Comparison of ENCODE assay signal across 8 cellular contexts in genomic region chr3:49357466-49358216, GRCh38. TPM values are rescaled to one million over a fixed set of nuclear protein-coding genes. Genes with fewer than 3 reads are reported as not detected.
DNase-seq lines count a peak whose midpoint lies in the region; ATAC-seq lines count a peak whose summit lies in the region.

No MANE protein-coding gene starts in this region.

- no peak overlapping the region for H2AFZ ChIP-seq in mesenchymal stem cell (ENCODE audit: low read depth, low read length)

- POLR2A ChIA-PET in activated CD4-positive, alpha-beta memory T cell treated with anti-CD3 and anti-CD28 coated beads, Interleukin-2, amount 10 ng/mL, durations not matched to agents 7 days and 5 days (lab: Charles Lee), result interaction anchor here (0.8 to 4.5 kb wide), 9 partner anchors 11 to 264 kb away, joined by 3 to 55 read pairs (median 4); partner anchors contain the start of genes NICN1, QRICH1, RHOA and TCTA

- CTCF ChIA-PET in activated CD4-positive, alpha-beta memory T cell treated with anti-CD3 and anti-CD28 coated beads, Interleukin-2, amount 10 ng/mL, durations not matched to agents 7 days and 5 days (lab: Charles Lee), result interaction anchor here (0.9 to 2.6 kb wide), 4 partner anchors 15 to 92 kb away, joined by 3 to 11 read pairs (median 8); partner anchors contain the start of gene USP4

- H3K4me1 ChIP-seq in mesenchymal stem cell (ENCODE audit: control insufficient read depth, insufficient read depth, low read depth, low read length), result peaks cover 28% of the 10 kb centered on the region

- H3K4me3 Mint-ChIP-seq in activated CD4-positive, alpha-beta memory T cell treated with anti-CD3 and anti-CD28 coated beads, Interleukin-2, amount 10 ng/mL, durations not matched to agents 7 days and 5 days, result peak overlapping the region; percentile 90
- H3K4me3 Mint-ChIP-seq in stimulated activated effector memory CD8-positive, alpha-beta T cell treated with anti-CD3 and anti-CD28 coated beads, Interleukin-12 subunit alpha, Interleukin-12 subunit beta, amount 100 ng/mL, for 72 hours, result peak overlapping the region; percentile 93

- peak; percentile 79 for DNase-seq in AG08396 (ENCODE audit: low spot score)
- no peak for DNase-seq in Jurkat, Clone E6-1 (ENCODE audit: low read depth, low spot score)
- DNase-seq in activated CD4-positive, alpha-beta memory T cell treated with anti-CD3 and anti-CD28 coated beads, Interleukin-2, amount 10 ng/mL, durations not matched to agents 7 days and 5 days, result peak; percentile 49
- peak; percentile 32 for DNase-seq in effector CD4-positive, alpha-beta T cell
- peak; percentile 98 for DNase-seq in mesenchymal stem cell
- peak in 1 of 2 donors; percentile 73 for DNase-seq in stimulated activated effector memory CD8-positive, alpha-beta T cell treated with anti-CD3 and anti-CD28 coated beads, Interleukin-12 subunit alpha, Interleukin-12 subunit beta, amount 100 ng/mL, for 72 hours (ENCODE audit: low spot score in 2 of 2)
- DNase-seq in KG1 (lab: John Stamatoyannopoulos, UW), result no peak

- peak overlapping the region; percentile 86 for H3K27ac Mint-ChIP-seq in activated CD4-positive, alpha-beta memory T cell treated with anti-CD3 and anti-CD28 coated beads, Interleukin-2, amount 10 ng/mL, durations not matched to agents 7 days and 5 days
- H3K27ac Mint-ChIP-seq in stimulated activated effector memory CD8-positive, alpha-beta T cell treated with anti-CD3 and anti-CD28 coated beads, Interleukin-12 subunit alpha, Interleukin-12 subunit beta, amount 100 ng/mL, for 72 hours, result peak overlapping the region; percentile 95

- peak; percentile 36 for ATAC-seq in GM19397 (IDR thresholded peaks at IDR 0.05; ENCODE audit: unreplicated experiment)
- peak; percentile 64 for ATAC-seq in stimulated activated effector memory CD8-positive, alpha-beta T cell treated with anti-CD3 and anti-CD28 coated beads, Interleukin-12 subunit alpha, Interleukin-12 subunit beta, amount 100 ng/mL, for 72 hours

- H3K23ac ChIP-seq in mesenchymal stem cell (ENCODE audit: low read length in 2 of 2), result no peak overlapping the region

- no peaks in the 10 kb centered on the region for H3K9me3 ChIP-seq in mesenchymal stem cell (ENCODE audit: control insufficient read depth, low read length)

- H3K4me3 ChIP-seq in Jurkat, Clone E6-1 (ENCODE audit: low read length), result peak overlapping the region; percentile 85
- H3K4me3 ChIP-seq in mesenchymal stem cell (ENCODE audit: insufficient read depth in 1 of 2, low read depth in 1 of 2, low read length in 2 of 2), result peak overlapping the region; percentile 67 to 88

- H3K4me2 ChIP-seq in mesenchymal stem cell (ENCODE audit: low read length, poor library complexity, severe bottlenecking), result peak overlapping the region; percentile 29

- peaks cover 45 to 66% of the 10 kb centered on the region in 2 experiments for H3K36me3 ChIP-seq in mesenchymal stem cell (ENCODE audit: control insufficient read depth in 1 of 2, insufficient read depth in 2 of 2, low read depth in 1 of 2, low read length in 2 of 2)

- peak overlapping the region in 1 of 2 experiments; percentile 65 for H2BK12ac ChIP-seq in mesenchymal stem cell (ENCODE audit: low read length in 2 of 2)

- peaks cover 42% of the 10 kb centered on the region for H3K4me1 Mint-ChIP-seq in activated CD4-positive, alpha-beta memory T cell treated with anti-CD3 and anti-CD28 coated beads, Interleukin-2, amount 10 ng/mL, durations not matched to agents 7 days and 5 days
- H3K4me1 Mint-ChIP-seq in stimulated activated effector memory CD8-positive, alpha-beta T cell treated with anti-CD3 and anti-CD28 coated beads, Interleukin-12 subunit alpha, Interleukin-12 subunit beta, amount 100 ng/mL, for 72 hours, result peaks cover 30% of the 10 kb centered on the region

- H3K27ac ChIP-seq in mesenchymal stem cell (ENCODE audit: low read length, poor library complexity, severe bottlenecking), result peak overlapping the region; percentile 76

- H2BK15ac ChIP-seq in mesenchymal stem cell (ENCODE audit: low read depth, poor library complexity, severe bottlenecking), result peak overlapping the region; percentile 86

- H3K9ac ChIP-seq in mesenchymal stem cell (ENCODE audit: low read length), result peak overlapping the region; percentile 94

- H3K27me3 Mint-ChIP-seq in activated CD4-positive, alpha-beta memory T cell treated with anti-CD3 and anti-CD28 coated beads, Interleukin-2, amount 10 ng/mL, durations not matched to agents 7 days and 5 days, result no peaks in the 10 kb centered on the region

- H3K14ac ChIP-seq in mesenchymal stem cell (ENCODE audit: low read length in 2 of 2), result peak overlapping the region in 1 of 2 experiments; percentile 82

- H3K9me3 Mint-ChIP-seq in activated CD4-positive, alpha-beta memory T cell treated with anti-CD3 and anti-CD28 coated beads, Interleukin-2, amount 10 ng/mL, durations not matched to agents 7 days and 5 days, result no peaks in the 10 kb centered on the region
- H3K9me3 Mint-ChIP-seq in stimulated activated effector memory CD8-positive, alpha-beta T cell treated with anti-CD3 and anti-CD28 coated beads, Interleukin-12 subunit alpha, Interleukin-12 subunit beta, amount 100 ng/mL, for 72 hours, result no peaks in the 10 kb centered on the region

- 7% methylated on average over 61 of the region's 61 CpGs for WGBS in mesenchymal stem cell

- H3K79me1 ChIP-seq in mesenchymal stem cell (replicated peaks; ENCODE audit: low read length, poor library complexity, severe bottlenecking), result peaks cover 5% of the 10 kb centered on the region

- H3K18ac ChIP-seq in mesenchymal stem cell (ENCODE audit: low read depth in 1 of 2, low read length in 2 of 2), result peak overlapping the region; percentile 92 to 99

- H3K36me3 Mint-ChIP-seq in activated CD4-positive, alpha-beta memory T cell treated with anti-CD3 and anti-CD28 coated beads, Interleukin-2, amount 10 ng/mL, durations not matched to agents 7 days and 5 days (ENCODE audit: low read depth), result peaks cover 51% of the 10 kb centered on the region
- H3K36me3 Mint-ChIP-seq in stimulated activated effector memory CD8-positive, alpha-beta T cell treated with anti-CD3 and anti-CD28 coated beads, Interleukin-12 subunit alpha, Interleukin-12 subunit beta, amount 100 ng/mL, for 72 hours, result peaks cover 84% of the 10 kb centered on the region

- no peak overlapping the region for H2BK5ac ChIP-seq in mesenchymal stem cell (ENCODE audit: low read depth, low read length, poor library complexity, severe bottlenecking)

- H2BK120ac ChIP-seq in mesenchymal stem cell (ENCODE audit: low read depth, low read length), result peak overlapping the region; percentile 88

- H4K91ac ChIP-seq in mesenchymal stem cell (ENCODE audit: low read length), result peak overlapping the region; percentile 96

- peak overlapping the region; percentile 91 to 96 for H3K4ac ChIP-seq in mesenchymal stem cell (ENCODE audit: low read depth in 1 of 2, low read length in 2 of 2)

- peak overlapping the region; percentile 12 for H2AK5ac ChIP-seq in mesenchymal stem cell (ENCODE audit: low read length, severe bottlenecking)

- H4K8ac ChIP-seq in mesenchymal stem cell (ENCODE audit: low read length), result peak overlapping the region; percentile 81

- no peaks in the 10 kb centered on the region for H3K27me3 ChIP-seq in mesenchymal stem cell (ENCODE audit: control insufficient read depth in 1 of 2, insufficient read depth in 1 of 2, low read length in 2 of 2)

RNA-seq across cellular contexts. Expression of gene GPX1, which starts 0.5 kb away (rescaled TPM):
- polyA plus RNA-seq in Jurkat, Clone E6-1 (2012; ENCODE audit: insufficient read depth, insufficient read length), result 208 TPM
- 10 to 100 TPM; 71.5 to 76.8 TPM for total RNA-seq in activated CD4-positive, alpha-beta memory T cell treated with anti-CD3 and anti-CD28 coated beads, Interleukin-2, amount 10 ng/mL, durations not matched to agents 7 days and 5 days
- 356 TPM for polyA plus RNA-seq in mesenchymal stem cell (2013, experiment 1 of 2)
- 358 TPM for polyA plus RNA-seq in mesenchymal stem cell (2013, experiment 2 of 2)

RNA-seq across cellular contexts. Expression of gene USP4, which starts 17.8 kb away (rescaled TPM):
- polyA plus RNA-seq in Jurkat, Clone E6-1 (2012; ENCODE audit: insufficient read depth, insufficient read length), result 35.0 TPM
- total RNA-seq in activated CD4-positive, alpha-beta memory T cell treated with anti-CD3 and anti-CD28 coated beads, Interleukin-2, amount 10 ng/mL, durations not matched to agents 7 days and 5 days, result 10 to 100 TPM; 77.8 to 85.0 TPM
- polyA plus RNA-seq in mesenchymal stem cell (2013, experiment 1 of 2), result 27.9 TPM
- polyA plus RNA-seq in mesenchymal stem cell (2013, experiment 2 of 2), result 27.8 TPM

RNA-seq across cellular contexts. Expression of gene RHOA, which starts 54.1 kb away (rescaled TPM):
- 624 TPM for polyA plus RNA-seq in Jurkat, Clone E6-1 (2012; ENCODE audit: insufficient read depth, insufficient read length)
- total RNA-seq in activated CD4-positive, alpha-beta memory T cell treated with anti-CD3 and anti-CD28 coated beads, Interleukin-2, amount 10 ng/mL, durations not matched to agents 7 days and 5 days, result 100 to 1,000 TPM; 504 to 505 TPM
- 552 TPM for polyA plus RNA-seq in mesenchymal stem cell (2013, experiment 1 of 2)
- polyA plus RNA-seq in mesenchymal stem cell (2013, experiment 2 of 2), result 568 TPM

RNA-seq across cellular contexts. Expression of gene TCTA, which starts 54.6 kb away (rescaled TPM):
- polyA plus RNA-seq in Jurkat, Clone E6-1 (2012; ENCODE audit: insufficient read depth, insufficient read length), result 10.1 TPM
- total RNA-seq in activated CD4-positive, alpha-beta memory T cell treated with anti-CD3 and anti-CD28 coated beads, Interleukin-2, amount 10 ng/mL, durations not matched to agents 7 days and 5 days, result 10 to 100 TPM; 19.7 to 22.4 TPM
- 12.8 TPM for polyA plus RNA-seq in mesenchymal stem cell (2013, experiment 1 of 2)
- 13.2 TPM for polyA plus RNA-seq in mesenchymal stem cell (2013, experiment 2 of 2)

Comparison
In these comparisons a context has a peak if more than half of its experiments do, and no peak if none do; other contexts are left out.
1. DNase-seq: peak in AG08396 (single experiment), activated CD4-positive, alpha-beta memory T cell treated with anti-CD3 and anti-CD28 coated beads, Interleukin-2, amount 10 ng/mL, durations not matched to agents 7 days and 5 days (single experiment), effector CD4-positive, alpha-beta T cell (single experiment) and mesenchymal stem cell (single experiment); none in Jurkat, Clone E6-1 (single experiment) and KG1 (single experiment).